16 cellular contexts compared by ENCODE assay signal in genomic region chr1:209585197-209585596, GRCh38. TPM values are rescaled to one million over a fixed set of nuclear protein-coding genes. Genes with fewer than 3 reads are reported as not detected.
A peak's percentile ranks its signal among the peaks of the same experiment; 100 is the strongest.
DNase-seq lines count a peak whose midpoint lies in the region; ATAC-seq, FAIRE-seq and TF ChIP-seq lines count a peak whose summit lies in the region.
"Had no signal": no experiment of that assay in that cellular context is flagged by ENCODE, and none has a peak within 500 bp of the region (broad histone marks: within the 10 kb centered on the region; RNA-seq: fewer than 3 reads in every experiment).

No MANE protein-coding gene starts in this region.

- no peak for TF ChIP-seq EP300 in gastroesophageal sphincter (IDR thresholded peaks at IDR 0.05)

- 55 to 60% methylated on average over 4 to 5 of the region's 5 CpGs for WGBS in gastroesophageal sphincter (ENCODE audit: low coverage in 1 of 2), 2 donors

- no peak for TF ChIP-seq POLR2A in gastroesophageal sphincter (IDR thresholded peaks at IDR 0.05)

- H3K27me3 Mint-ChIP-seq in type B pancreatic cell: peaks cover 13% of the 10 kb centered on the region

- H3K27me3 ChIP-seq in left ventricle myocardium inferior (ENCODE audit: low read depth) (peaks cover 55% of the 10 kb centered on the region), dorsolateral prefrontal cortex (peaks cover 0 to 43% (median 0%) of the 10 kb centered on the region in 45 donors), gastroesophageal sphincter (peaks cover 66% of the 10 kb centered on the region)
- H3K27me3 ChIP-seq: ascending aorta had no signal

- H3K9me3 ChIP-seq in left ventricle myocardium inferior (replicated peaks) (no peaks in the 10 kb centered on the region), kidney (ENCODE audit: control insufficient read depth in 1 of 2, low read length in 2 of 2) (no peaks in the 10 kb centered on the region), gastroesophageal sphincter (no peaks in the 10 kb centered on the region)
- H3K9me3 ChIP-seq: ascending aorta, sigmoid colon, suprapubic skin had no signal

- no peak overlapping the region for H3K27ac Mint-ChIP-seq in type B pancreatic cell
- H3K27ac Mint-ChIP-seq: activated CD4-positive, alpha-beta T cell treated with anti-CD3 and anti-CD28 coated beads for 36 hours had no signal

- no peak for DNase-seq in left ventricle myocardium inferior
- no peak for DNase-seq in Right ventricle myocardium superior
- no peak for DNase-seq in dorsolateral prefrontal cortex
- no peak for DNase-seq in kidney
- no peak for DNase-seq in type B pancreatic cell (ENCODE audit: extremely low spot score, unreplicated experiment)
- no peak for DNase-seq in HTR-8/SVneo (ENCODE audit: insufficient read length, low spot score)
- no peak for DNase-seq in RPMI8226
- DNase-seq: activated effector memory CD4-positive, alpha-beta T cell treated with anti-CD3 and anti-CD28 coated beads, Interleukin-2, amount 50 U/mL, for 16 hours; stimulated activated CD4-positive, alpha-beta T cell treated with anti-CD3 and anti-CD28 coated beads, Interleukin-2, amount 100 ng/mL, for 48 hours had no signal

- H3K4me3 ChIP-seq in left ventricle myocardium inferior (peak overlapping the region; percentile 27), dorsolateral prefrontal cortex (peak overlapping the region in 58 of 59 donors; percentile 16 to 73 (median 56)), kidney (ENCODE audit: low read length in 2 of 2) (peak overlapping the region; percentile 50 to 59), gastroesophageal sphincter (no peak overlapping the region)
- H3K4me3 ChIP-seq: sigmoid colon, suprapubic skin had no signal

- H3K4me1 ChIP-seq in left ventricle myocardium inferior (peaks cover 13% of the 10 kb centered on the region), kidney (ENCODE audit: control insufficient read depth in 1 of 2, insufficient read depth in 1 of 2, low read depth in 1 of 2, low read length in 2 of 2) (peaks cover 6 to 14% of the 10 kb centered on the region in 2 donors), gastroesophageal sphincter (peaks cover 0 to 11% (median 7%) of the 10 kb centered on the region in 3 donors)

- no peak overlapping the region for H3K4me3 Mint-ChIP-seq in type B pancreatic cell
- H3K4me3 Mint-ChIP-seq: activated CD4-positive, alpha-beta T cell treated with anti-CD3 and anti-CD28 coated beads for 36 hours had no signal

- H3K36me3 ChIP-seq in left ventricle myocardium inferior: no peaks in the 10 kb centered on the region
- H3K36me3 ChIP-seq in kidney (ENCODE audit: control insufficient read depth in 1 of 2, insufficient read depth in 2 of 2, low read length in 2 of 2): no peaks in the 10 kb centered on the region
- H3K36me3 ChIP-seq in gastroesophageal sphincter: no peaks in the 10 kb centered on the region
- H3K36me3 ChIP-seq: ascending aorta, sigmoid colon, suprapubic skin had no signal

- H3K27ac ChIP-seq in left ventricle myocardium inferior (replicated peaks) (no peak overlapping the region), dorsolateral prefrontal cortex (peak overlapping the region in 26 of 59 donors; percentile 4 to 90 (median 62)), kidney (ENCODE audit: low read depth in 2 of 2, low read length in 2 of 2) (no peak overlapping the region), gastroesophageal sphincter (no peak overlapping the region)
- H3K27ac ChIP-seq: ascending aorta, sigmoid colon, suprapubic skin had no signal

- no peaks in the 10 kb centered on the region for H3K4me1 Mint-ChIP-seq in type B pancreatic cell (ENCODE audit: unreplicated experiment)
- H3K4me1 Mint-ChIP-seq: activated CD4-positive, alpha-beta T cell treated with anti-CD3 and anti-CD28 coated beads for 36 hours had no signal

- no peak for ATAC-seq in Right ventricle myocardium superior (ENCODE audit: poor library complexity)
- no peak for ATAC-seq in gastroesophageal sphincter

- no peak for FAIRE-seq in kidney (lab: Jason Lieb, UNC)
- no peak for FAIRE-seq in HTR-8/SVneo (lab: Jason Lieb, UNC)

- no peaks in the 10 kb centered on the region for H3K36me3 Mint-ChIP-seq in type B pancreatic cell

- H3K9me3 Mint-ChIP-seq in type B pancreatic cell: no peaks in the 10 kb centered on the region

- peak overlapping the region; percentile 18 to 37 for H3K9ac ChIP-seq in kidney (ENCODE audit: low read length in 2 of 2)

- TF ChIP-seq CTCF in left ventricle myocardium inferior (IDR thresholded peaks at IDR 0.05; ENCODE audit: borderline replicate concordance): no peak
- no peak for TF ChIP-seq CTCF in dorsolateral prefrontal cortex (IDR thresholded peaks at IDR 0.05 in 54 of 56, conservative IDR thresholded peaks at IDR 0.05 in 2 of 56; ENCODE audit: low read depth in 1 of 56, partially characterized antibody in 56 of 56)
- no peak for TF ChIP-seq CTCF in kidney (IDR thresholded peaks at IDR 0.05; ENCODE audit: borderline replicate concordance, extremely low read depth, insufficient read depth)
- TF ChIP-seq CTCF in type B pancreatic cell (conservative IDR thresholded peaks at IDR 0.05): peak; percentile 25
- no peak for TF ChIP-seq CTCF in gastroesophageal sphincter (IDR thresholded peaks at IDR 0.05)

- intact Hi-C loops in left ventricle myocardium inferior (cut with micrococcal nuclease) (loop anchor here (5.0 kb wide), 1 partner anchor 42 kb away; no protein-coding TSS in a partner anchor), Right ventricle myocardium superior (cut with DNase I) (no loop called here), dorsolateral prefrontal cortex (cut with DNase I) (loop anchor here in 1 of 2 donors (5.0 kb wide), 1 partner anchor 42 kb away; no protein-coding TSS in a partner anchor), kidney (cut with DNase I) (no loop called here)

RNA-seq across cellular contexts. Expression of gene CAMK1G, which starts 1.7 kb away (rescaled TPM):
- total RNA-seq in left ventricle myocardium inferior (not detected), Right ventricle myocardium superior (not detected), dorsolateral prefrontal cortex (100 to 1,000 TPM in 8 of 120 experiments, 10 to 100 TPM in 112; 18.6 to 116 (median 67.4) TPM), kidney (1.4 TPM), type B pancreatic cell (ENCODE audit: low replicate concordance) (2.0 and 9.4 TPM in 2 replicates), gastroesophageal sphincter (1 to 10 TPM in 2 of 4 donors, under 1 TPM in 2; 0.19 to 6.8 (median 0.84) TPM)
- polyA plus RNA-seq in kidney (ENCODE audit: insufficient read depth, low read depth, low replicate concordance): 5.5 TPM
- total RNA-seq: ascending aorta, mesenteric fat pad, OCI-LY7 had no signal

Comparison
In these comparisons a context has a peak if more than half of its experiments do, and no peak if none do; other contexts are left out.
1. H3K4me3 ChIP-seq: peak in left ventricle myocardium inferior (single experiment), dorsolateral prefrontal cortex (58 of 59) and kidney (2 of 2); none in gastroesophageal sphincter (0 of 2).